ENCODE assay signal across 10 cellular contexts in the genomic region with DNA sequence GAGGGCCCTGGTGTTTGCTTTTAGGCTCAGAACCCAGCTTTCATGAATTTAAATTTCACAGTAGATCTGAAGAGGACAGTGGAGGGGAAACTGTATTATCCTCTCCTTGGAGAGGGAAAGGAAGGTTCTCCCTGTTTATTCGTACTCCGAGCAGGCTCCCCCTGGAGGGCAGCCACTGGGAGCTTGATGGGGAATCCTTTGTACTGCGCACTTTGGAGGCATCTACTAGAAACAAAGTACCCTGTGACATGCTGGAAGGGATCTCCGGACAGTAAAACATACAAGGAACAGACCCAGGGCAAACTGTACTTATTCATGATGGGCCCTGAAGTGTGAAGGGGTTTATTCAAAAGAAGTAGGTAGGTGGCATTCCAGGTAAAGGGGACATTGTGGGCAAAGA. TPM values are rescaled to one million over a fixed set of nuclear protein-coding genes. Genes with fewer than 3 reads are reported as not detected.
DNase-seq lines count a peak whose midpoint lies in the region; ATAC-seq, FAIRE-seq and TF ChIP-seq lines count a peak whose summit lies in the region.
"Had no signal": no experiment of that assay in that cellular context is flagged by ENCODE, and none has a peak within 500 bp of the region (broad histone marks: within the 10 kb centered on the region; RNA-seq: fewer than 3 reads in every experiment).

No MANE protein-coding gene starts in this region.

- no peak for TF ChIP-seq POLR2A in spleen (IDR thresholded peaks at IDR 0.05)

- H3K4me3 ChIP-seq in stomach smooth muscle (ENCODE audit: low read length in 2 of 2) (peak overlapping the region in 1 of 2 donors; percentile 29), spleen (no peak overlapping the region)

- TF ChIP-seq CTCF in GM10248 (IDR thresholded peaks at IDR 0.05; ENCODE audit: control extremely low read depth, extremely low read depth, low read depth, missing control alignments) = no peak
- peak in 1 of 11 experiments; percentile 12 for TF ChIP-seq CTCF in spleen (IDR thresholded peaks at IDR 0.05 in 8 of 11, conservative IDR thresholded peaks at IDR 0.05 in 3 of 11)

- FAIRE-seq in urothelium cell line (lab: Jason Lieb, UNC) = no peak

- H3K9me3 ChIP-seq in stomach smooth muscle (ENCODE audit: control insufficient read depth in 2 of 2, low read length in 2 of 2) (no peaks in the 10 kb centered on the region), spleen (no peaks in the 10 kb centered on the region)

- CTCF ChIA-PET in HEK293T (lab: Yijun Ruan, JAX) = no interaction called here
- CTCF ChIA-PET in GM10248 (lab: Yijun Ruan, JAX) = interaction anchor here (1.4 to 1.8 kb wide), 4 partner anchors 16 to 185 kb away, joined by 4 to 11 read pairs (median 6); no protein-coding TSS in a partner anchor

- POLR2A ChIA-PET in HEK293T (lab: Yijun Ruan, JAX) (interaction anchor here (0.5 kb wide), 1 partner anchor 66 kb away, joined by 3 read pairs; no protein-coding TSS in a partner anchor), GM10248 (lab: Yijun Ruan, JAX) (no interaction called here)

- H3K27me3 ChIP-seq in stomach smooth muscle (ENCODE audit: control insufficient read depth in 1 of 2, insufficient read depth in 2 of 2, low read length in 2 of 2) = no peaks in the 10 kb centered on the region
- no peaks in the 10 kb centered on the region for H3K27me3 ChIP-seq in spleen (replicated peaks in 1 of 7)

- 72 to 88% (median 85%) methylated on average over 4 of the region's 4 CpGs for WGBS in spleen, 5 donors

- H3K27ac ChIP-seq in angular gyrus (ENCODE audit: low read depth, low read length) (peak overlapping the region; percentile 25), stomach smooth muscle (ENCODE audit: low read length) (peak overlapping the region; percentile 73), spleen (no peak overlapping the region)

- H3K4me1 ChIP-seq in stomach smooth muscle (ENCODE audit: control insufficient read depth, insufficient read depth, low read length) (peaks cover 67% of the 10 kb centered on the region), spleen (peaks cover 0 to 11% (median 2%) of the 10 kb centered on the region in 6 donors)

- H3K9ac ChIP-seq in stomach smooth muscle (ENCODE audit: low read length in 2 of 2) = peak overlapping the region; percentile 47

- H3K36me3 ChIP-seq in stomach smooth muscle (ENCODE audit: control insufficient read depth in 2 of 2, insufficient read depth in 2 of 2, low read length in 2 of 2) = no peaks in the 10 kb centered on the region
- H3K36me3 ChIP-seq in spleen = no peaks in the 10 kb centered on the region

- ATAC-seq in left ventricle myocardium superior = peak; percentile 22

- intact Hi-C loops in left ventricle myocardium superior (cut with micrococcal nuclease) (loop anchor here (5.0 to 10.0 kb wide), 3 partner anchors 65 to 178 kb away; no protein-coding TSS in a partner anchor), spleen (cut with DNase I; ENCODE audit: low total_unique reads) (loop anchor here (2.0 kb wide), 1 partner anchor 173 kb away; no protein-coding TSS in a partner anchor)

- DNase-seq in HEK293T (ENCODE audit: extremely low spot score) (peak; percentile 14), left ventricle myocardium superior (peak; percentile 60), GM10248 (ENCODE audit: extremely low spot score) (no peak), urothelium cell line (ENCODE audit: low spot score) (no peak), spleen (no peak)
- DNase-seq: left cardiac atrium; NCI-H1105; stimulated activated naive CD4-positive, alpha-beta T cell had no signal

TF ChIP-seq in HEK293T, 16 proteins besides CTCF, POLR2A, EP300 and RAD21:
- TF ChIP-seq, protein P1, sequence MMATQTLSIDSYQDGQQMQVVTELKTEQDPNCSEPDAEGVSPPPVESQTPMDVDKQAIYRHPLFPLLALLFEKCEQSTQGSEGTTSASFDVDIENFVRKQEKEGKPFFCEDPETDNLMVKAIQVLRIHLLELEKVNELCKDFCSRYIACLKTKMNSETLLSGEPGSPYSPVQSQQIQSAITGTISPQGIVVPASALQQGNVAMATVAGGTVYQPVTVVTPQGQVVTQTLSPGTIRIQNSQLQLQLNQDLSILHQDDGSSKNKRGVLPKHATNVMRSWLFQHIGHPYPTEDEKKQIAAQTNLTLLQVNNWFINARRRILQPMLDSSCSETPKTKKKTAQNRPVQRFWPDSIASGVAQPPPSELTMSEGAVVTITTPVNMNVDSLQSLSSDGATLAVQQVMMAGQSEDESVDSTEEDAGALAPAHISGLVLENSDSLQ (IDR thresholded peaks at IDR 0.05) = no peak
- TF ChIP-seq ZNF384 (IDR thresholded peaks at IDR 0.05) (no peak), BHLHE40 (IDR thresholded peaks at IDR 0.05; ENCODE audit: borderline replicate concordance) (no peak), SP1 (IDR thresholded peaks at IDR 0.05) (no peak), FOXM1 (IDR thresholded peaks at IDR 0.05; ENCODE audit: borderline replicate concordance) (no peak), FOXK2 (IDR thresholded peaks at IDR 0.05) (no peak), CTBP1 (IDR thresholded peaks at IDR 0.05; ENCODE audit: borderline replicate concordance) (no peak), HDGF (IDR thresholded peaks at IDR 0.05; ENCODE audit: borderline replicate concordance) (no peak), ELF4 (IDR thresholded peaks at IDR 0.05) (no peak), LEF1 (IDR thresholded peaks at IDR 0.05; ENCODE audit: borderline replicate concordance) (no peak), ARNT (IDR thresholded peaks at IDR 0.05) (no peak), SUZ12 (IDR thresholded peaks at IDR 0.05) (no peak), FOXA1 (IDR thresholded peaks at IDR 0.05) (no peak), L3MBTL2 (conservative IDR thresholded peaks at IDR 0.05) (no peak), NFRKB (IDR thresholded peaks at IDR 0.05) (no peak), TARDBP (IDR thresholded peaks at IDR 0.05) (no peak)

RNA-seq across cellular contexts. Expression of a gene that starts 27.2 kb away (rescaled TPM):
- total RNA-seq in left ventricle myocardium superior = 8.8 TPM
- 10 to 100 TPM in 1 of 7 donors, 1 to 10 TPM in 6; 2.6 to 11.6 (median 6.2) TPM for total RNA-seq in spleen
- polyA plus RNA-seq in spleen = 1 to 10 TPM in 1 of 3 donors, under 1 TPM in 2; 0.46 to 1.3 (median 0.48) TPM

Comparison
In these comparisons a context has a peak if more than half of its experiments do, and no peak if none do; other contexts are left out.
1. DNase-seq: peak in HEK293T (single experiment) and left ventricle myocardium superior (single experiment); none in GM10248 (single experiment), urothelium cell line (single experiment) and spleen (single experiment).
2. H3K27ac ChIP-seq: peak in angular gyrus (single experiment) and stomach smooth muscle (single experiment); none in spleen (0 of 8).